19 cellular contexts compared by ENCODE assay signal in the genomic region with DNA sequence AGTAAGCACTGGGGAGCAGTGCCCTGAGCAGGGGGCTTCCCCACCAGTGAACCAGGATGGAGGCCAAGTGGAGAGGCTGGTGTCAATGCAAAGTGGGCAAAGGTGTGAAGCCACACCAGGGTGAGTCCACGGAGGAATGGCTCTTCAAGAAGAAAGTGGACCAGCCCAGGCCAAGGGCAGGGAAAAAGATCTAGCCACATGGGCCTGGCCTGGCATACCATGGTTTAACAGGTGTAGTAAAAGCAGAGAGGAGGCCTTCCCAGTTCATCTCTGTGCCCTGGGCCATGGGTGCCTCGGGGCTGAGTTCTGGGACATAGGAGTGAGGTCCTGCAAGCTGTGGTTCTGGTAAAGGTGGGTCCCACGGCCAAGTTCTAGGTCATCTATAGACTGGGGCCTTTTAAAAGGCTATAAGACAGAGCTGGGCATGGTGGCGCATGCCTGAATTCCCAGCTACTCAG.
"Had no signal": no experiment of that assay in that cellular context is flagged by ENCODE, and none has a peak within 500 bp of the region (broad histone marks: within the 10 kb centered on the region; RNA-seq: fewer than 3 reads in every experiment).

No MANE protein-coding gene starts in this region.

- H3K4me3 Mint-ChIP-seq: activated T-helper 1 cell treated with anti-CD3 and anti-CD28 coated beads, Interleukin-12 subunit alpha, Interleukin-12 subunit beta, Interleukin-2, Interleukin-4 antibody, amounts not matched to agents 30 ng/mL and 10 ng/mL and 1 ng/mL, durations not matched to agents 14 hours and 24 hours and 36 hours; central memory CD8-positive, alpha-beta T cell; mesothelial cell of epicardium; naive thymus-derived CD8-positive, alpha-beta T cell; WTC11 had no signal

- H3K4me1 Mint-ChIP-seq: central memory CD8-positive, alpha-beta T cell had no signal

- ATAC-seq: activated naive CD4-positive, alpha-beta T cell treated with anti-CD3 and anti-CD28 coated beads, Interleukin-2, amount 50 U/mL, for 72 hours; naive thymus-derived CD8-positive, alpha-beta T cell; WTC11 had no signal

- H3K27me3 Mint-ChIP-seq: naive thymus-derived CD8-positive, alpha-beta T cell had no signal

- H3K27ac Mint-ChIP-seq: activated T-helper 1 cell treated with anti-CD3 and anti-CD28 coated beads, Interleukin-12 subunit alpha, Interleukin-12 subunit beta, Interleukin-2, Interleukin-4 antibody, amounts not matched to agents 30 ng/mL and 10 ng/mL and 1 ng/mL, durations not matched to agents 14 hours and 24 hours and 36 hours; mesothelial cell of epicardium; WTC11 had no signal

- H3K9me3 Mint-ChIP-seq: activated naive CD4-positive, alpha-beta T cell treated with anti-CD3 and anti-CD28 coated beads, Interleukin-2, amount 50 U/mL, for 72 hours; activated T-helper 1 cell treated with anti-CD3 and anti-CD28 coated beads, Interleukin-12 subunit alpha, Interleukin-12 subunit beta, Interleukin-2, Interleukin-4 antibody, amounts not matched to agents 30 ng/mL and 10 ng/mL and 1 ng/mL, durations not matched to agents 14 hours and 24 hours and 36 hours; central memory CD8-positive, alpha-beta T cell; mesothelial cell of epicardium; WTC11 had no signal

- H3K27ac ChIP-seq: brain microvascular endothelial cell, SJSA1, spleen, thoracic aorta, upper lobe of left lung had no signal

- H3K9me3 ChIP-seq: SJSA1, spleen, thoracic aorta, upper lobe of left lung had no signal

- H3K36me3 Mint-ChIP-seq: activated naive CD4-positive, alpha-beta T cell treated with anti-CD3 and anti-CD28 coated beads, Interleukin-2, amount 50 U/mL, for 72 hours; mesothelial cell of epicardium; naive thymus-derived CD8-positive, alpha-beta T cell; WTC11 had no signal

- H3K27me3 ChIP-seq: brain microvascular endothelial cell, SJSA1, spleen, upper lobe of left lung had no signal

- H3K4me3 ChIP-seq: lung, SJSA1, spleen, thoracic aorta, upper lobe of left lung had no signal

- H3K36me3 ChIP-seq: SJSA1, spleen, thoracic aorta, upper lobe of left lung had no signal

- DNase-seq: activated gamma-delta T cell treated with Interleukin-2 at 50 U/mL for 16 hours; aorta; brain microvascular endothelial cell; foreskin fibroblast; kidney; naive thymus-derived CD8-positive, alpha-beta T cell; spleen; stimulated activated CD4-positive, alpha-beta T cell treated with anti-CD3 and anti-CD28 coated beads, Interleukin-4, amount 100 ng/mL, for 1 hour; stimulated activated naive CD4-positive, alpha-beta T cell; T-helper 9 cell; upper lobe of left lung had no signal

- H3K4me1 ChIP-seq: spleen, upper lobe of left lung had no signal
